In genomic region chr20:25187638-25188037, GRCh38 we compare ENCODE assay signal across 1 cellular context.
TF ChIP-seq lines count a peak whose summit lies in the region.

No MANE protein-coding gene starts in this region.

TF ChIP-seq in HepG2, 621 proteins besides CTCF, POLR2A, EP300 and RAD21:
- TF ChIP-seq FOXK1 (CRISPR knock-in tag; IDR thresholded peaks at IDR 0.05; ENCODE audit: borderline replicate concordance, low read depth), result no peak
- no peak for TF ChIP-seq ZNF20 (CRISPR knock-in tag; IDR thresholded peaks at IDR 0.05)
- TF ChIP-seq, protein P1, sequence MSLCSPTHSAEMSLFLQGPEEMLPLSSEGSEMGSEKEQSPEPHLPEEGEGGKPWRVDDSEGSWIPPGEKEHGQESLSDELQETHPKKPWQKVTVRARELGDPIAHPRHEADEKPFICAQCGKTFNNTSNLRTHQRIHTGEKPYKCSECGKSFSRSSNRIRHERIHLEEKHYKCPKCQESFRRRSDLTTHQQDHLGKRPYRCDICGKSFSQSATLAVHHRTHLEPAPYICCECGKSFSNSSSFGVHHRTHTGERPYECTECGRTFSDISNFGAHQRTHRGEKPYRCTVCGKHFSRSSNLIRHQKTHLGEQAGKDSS (CRISPR knock-in tag; IDR thresholded peaks at IDR 0.05; ENCODE audit: borderline replicate concordance, low read depth), result no peak
- TF ChIP-seq GABPB1 (CRISPR knock-in tag; IDR thresholded peaks at IDR 0.05), result no peak
- TF ChIP-seq SUZ12 (IDR thresholded peaks at IDR 0.05; ENCODE audit: low read depth, low read length), result no peak
- no peak for TF ChIP-seq FOXP1 (IDR thresholded peaks at IDR 0.05)
- TF ChIP-seq FOXP1 (CRISPR knock-in tag; IDR thresholded peaks at IDR 0.05), result no peak
- TF ChIP-seq, protein P2, sequence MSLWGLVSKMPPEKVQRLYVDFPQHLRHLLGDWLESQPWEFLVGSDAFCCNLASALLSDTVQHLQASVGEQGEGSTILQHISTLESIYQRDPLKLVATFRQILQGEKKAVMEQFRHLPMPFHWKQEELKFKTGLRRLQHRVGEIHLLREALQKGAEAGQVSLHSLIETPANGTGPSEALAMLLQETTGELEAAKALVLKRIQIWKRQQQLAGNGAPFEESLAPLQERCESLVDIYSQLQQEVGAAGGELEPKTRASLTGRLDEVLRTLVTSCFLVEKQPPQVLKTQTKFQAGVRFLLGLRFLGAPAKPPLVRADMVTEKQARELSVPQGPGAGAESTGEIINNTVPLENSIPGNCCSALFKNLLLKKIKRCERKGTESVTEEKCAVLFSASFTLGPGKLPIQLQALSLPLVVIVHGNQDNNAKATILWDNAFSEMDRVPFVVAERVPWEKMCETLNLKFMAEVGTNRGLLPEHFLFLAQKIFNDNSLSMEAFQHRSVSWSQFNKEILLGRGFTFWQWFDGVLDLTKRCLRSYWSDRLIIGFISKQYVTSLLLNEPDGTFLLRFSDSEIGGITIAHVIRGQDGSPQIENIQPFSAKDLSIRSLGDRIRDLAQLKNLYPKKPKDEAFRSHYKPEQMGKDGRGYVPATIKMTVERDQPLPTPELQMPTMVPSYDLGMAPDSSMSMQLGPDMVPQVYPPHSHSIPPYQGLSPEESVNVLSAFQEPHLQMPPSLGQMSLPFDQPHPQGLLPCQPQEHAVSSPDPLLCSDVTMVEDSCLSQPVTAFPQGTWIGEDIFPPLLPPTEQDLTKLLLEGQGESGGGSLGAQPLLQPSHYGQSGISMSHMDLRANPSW (CRISPR knock-in tag; IDR thresholded peaks at IDR 0.05; ENCODE audit: borderline replicate concordance), result no peak
- TF ChIP-seq ZFP36 (IDR thresholded peaks at IDR 0.05; ENCODE audit: borderline replicate concordance, low read depth, low read length, partially characterized antibody), result no peak
- TF ChIP-seq MED8 (CRISPR knock-in tag; IDR thresholded peaks at IDR 0.05; ENCODE audit: insufficient replicate concordance), result no peak
- TF ChIP-seq, protein P3, sequence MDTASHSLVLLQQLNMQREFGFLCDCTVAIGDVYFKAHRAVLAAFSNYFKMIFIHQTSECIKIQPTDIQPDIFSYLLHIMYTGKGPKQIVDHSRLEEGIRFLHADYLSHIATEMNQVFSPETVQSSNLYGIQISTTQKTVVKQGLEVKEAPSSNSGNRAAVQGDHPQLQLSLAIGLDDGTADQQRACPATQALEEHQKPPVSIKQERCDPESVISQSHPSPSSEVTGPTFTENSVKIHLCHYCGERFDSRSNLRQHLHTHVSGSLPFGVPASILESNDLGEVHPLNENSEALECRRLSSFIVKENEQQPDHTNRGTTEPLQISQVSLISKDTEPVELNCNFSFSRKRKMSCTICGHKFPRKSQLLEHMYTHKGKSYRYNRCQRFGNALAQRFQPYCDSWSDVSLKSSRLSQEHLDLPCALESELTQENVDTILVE (CRISPR knock-in tag; IDR thresholded peaks at IDR 0.05), result no peak
- no peak for TF ChIP-seq MAF1 (CRISPR knock-in tag; IDR thresholded peaks at IDR 0.05; ENCODE audit: borderline replicate concordance)
- no peak for TF ChIP-seq ZNF451 (CRISPR knock-in tag; IDR thresholded peaks at IDR 0.05)
- TF ChIP-seq ZNF556 (CRISPR knock-in tag; IDR thresholded peaks at IDR 0.05; ENCODE audit: borderline replicate concordance), result no peak
- no peak for TF ChIP-seq ZNF292 (CRISPR knock-in tag; IDR thresholded peaks at IDR 0.05; ENCODE audit: borderline replicate concordance, low read depth)
- TF ChIP-seq SIX4 (CRISPR knock-in tag; IDR thresholded peaks at IDR 0.05), result no peak
- no peak for TF ChIP-seq SAP130 (CRISPR knock-in tag; IDR thresholded peaks at IDR 0.05; ENCODE audit: low read depth)
- no peak for TF ChIP-seq ZNF564 (CRISPR knock-in tag; IDR thresholded peaks at IDR 0.05)
- no peak for TF ChIP-seq HMGA1 (CRISPR knock-in tag; conservative IDR thresholded peaks at IDR 0.05)
- TF ChIP-seq PCBP2 (optimal IDR thresholded peaks at IDR 0.05; ENCODE audit: low read depth, low read length, poor library complexity, severe bottlenecking), result no peak
- TF ChIP-seq ZNF10 (CRISPR knock-in tag; IDR thresholded peaks at IDR 0.05; ENCODE audit: borderline replicate concordance, low read depth), result no peak
